ENCODE assay signal across 1 cellular context in the genomic region with DNA sequence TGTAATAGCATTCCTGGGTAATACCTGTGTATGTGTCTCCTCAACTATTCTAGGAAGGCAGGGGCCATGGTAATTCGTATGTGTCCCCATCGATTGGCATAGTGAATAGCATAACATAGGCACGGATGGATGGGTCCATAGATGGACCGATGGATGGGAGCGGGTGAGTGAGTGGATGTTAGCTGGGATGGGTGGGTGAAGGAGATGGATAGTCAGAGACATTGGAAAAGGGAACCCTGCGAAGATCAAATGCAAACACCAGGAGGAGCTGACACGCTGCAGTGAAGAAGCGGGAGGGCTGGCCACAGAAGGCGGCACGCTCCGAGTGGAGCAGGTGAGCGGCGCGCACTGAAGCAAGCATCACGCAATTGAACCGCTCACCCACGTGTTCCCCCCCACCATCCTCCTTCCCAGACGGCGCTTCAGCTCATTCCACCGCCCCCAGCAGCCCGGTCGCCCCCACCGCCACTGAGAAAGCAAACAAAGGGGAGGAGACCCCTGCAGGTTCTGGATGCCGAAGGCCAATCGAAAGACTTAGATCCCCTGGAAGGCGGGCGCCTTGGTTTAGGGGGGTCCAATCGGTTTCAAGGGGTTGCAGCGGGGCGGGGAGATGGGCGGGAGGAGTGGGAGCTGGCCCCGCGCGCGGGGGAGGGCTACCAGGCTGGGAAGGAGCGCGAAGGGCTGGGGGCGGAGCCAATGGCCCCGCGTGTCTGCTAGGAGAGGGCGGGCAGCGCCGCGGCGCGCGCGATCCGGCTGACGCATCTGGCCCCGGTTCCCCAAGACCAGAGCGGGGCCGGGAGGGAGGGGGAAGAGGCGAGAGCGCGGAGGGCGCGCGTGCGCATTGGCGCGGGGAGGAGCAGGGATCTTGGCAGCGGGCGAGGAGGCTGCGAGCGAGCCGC.
TF ChIP-seq lines count a peak whose summit lies in the region.

TSS of gene ARRB2 (plus strand) at position 839 of the 899 bp plus-strand sequence. CDS start 90 bp downstream, outside the sequence.

TF ChIP-seq in HepG2, 621 proteins besides CTCF, POLR2A, EP300 and RAD21 (continued from another document and continues in another):
- TF ChIP-seq ZNF883 (CRISPR knock-in tag; IDR thresholded peaks at IDR 0.05; ENCODE audit: not compliant biosample characterization): peak; percentile 27
- peak; percentile 68 for TF ChIP-seq TFDP2 (CRISPR knock-in tag; IDR thresholded peaks at IDR 0.05)
- no peak; the same call in 1 of the 2 replicates for TF ChIP-seq ZNF563 (CRISPR knock-in tag; IDR thresholded peaks at IDR 0.05)
- no peak for TF ChIP-seq PCBP2 (optimal IDR thresholded peaks at IDR 0.05; ENCODE audit: low read depth, low read length, poor library complexity, severe bottlenecking)
- TF ChIP-seq TIGD3 (CRISPR knock-in tag; IDR thresholded peaks at IDR 0.05; ENCODE audit: borderline replicate concordance): 0 out of 2 replicates have a peak, but pooled peaks have one; percentile 47
- peak; percentile 25; the same call in 1 of the 2 replicates for TF ChIP-seq ZNF331 (CRISPR knock-in tag; IDR thresholded peaks at IDR 0.05)
- peak; percentile 45; the same call in 1 of the 2 replicates for TF ChIP-seq ZNF543 (CRISPR knock-in tag; IDR thresholded peaks at IDR 0.05)
- peak; percentile 70; the same call in 1 of the 2 replicates for TF ChIP-seq GABPB1 (CRISPR knock-in tag; IDR thresholded peaks at IDR 0.05)
- no peak for TF ChIP-seq MAFG (CRISPR knock-in tag; IDR thresholded peaks at IDR 0.05)
- no peak for TF ChIP-seq RORA (CRISPR knock-in tag; IDR thresholded peaks at IDR 0.05)
- peak; percentile 43; the same call in 1 of the 2 replicates for TF ChIP-seq FOXA3 (CRISPR knock-in tag; IDR thresholded peaks at IDR 0.05)
- no peak for TF ChIP-seq ZNF672 (CRISPR knock-in tag; IDR thresholded peaks at IDR 0.05)
- TF ChIP-seq ZNF569 (CRISPR knock-in tag; IDR thresholded peaks at IDR 0.05; ENCODE audit: borderline replicate concordance): no peak
- no peak for TF ChIP-seq NFKBIZ (CRISPR knock-in tag; IDR thresholded peaks at IDR 0.05)
- TF ChIP-seq CEBPZ (IDR thresholded peaks at IDR 0.05; ENCODE audit: low read length): no peak
- TF ChIP-seq SMC3 (IDR thresholded peaks at IDR 0.05; ENCODE audit: low read length): peak; percentile 75
- TF ChIP-seq SRY (CRISPR knock-in tag; IDR thresholded peaks at IDR 0.05): no peak
- no peak for TF ChIP-seq ARID2 (CRISPR knock-in tag; IDR thresholded peaks at IDR 0.05; ENCODE audit: borderline replicate concordance)
- TF ChIP-seq ZNF891 (CRISPR knock-in tag; IDR thresholded peaks at IDR 0.05): no peak
- TF ChIP-seq EED (CRISPR knock-in tag; IDR thresholded peaks at IDR 0.05): no peak
- peak; percentile 70; the same call in 1 of the 2 replicates for TF ChIP-seq TBX2 (CRISPR knock-in tag; IDR thresholded peaks at IDR 0.05; ENCODE audit: borderline replicate concordance)
- TF ChIP-seq TBL1XR1 (IDR thresholded peaks at IDR 0.05; ENCODE audit: borderline replicate concordance, low read length, partially characterized antibody): no peak
- 0 out of 2 replicates have a peak, but pooled peaks have one; percentile 12 for TF ChIP-seq KDM2A (CRISPR knock-in tag; IDR thresholded peaks at IDR 0.05; ENCODE audit: borderline replicate concordance, low read depth)
- TF ChIP-seq PHF8 (CRISPR knock-in tag; IDR thresholded peaks at IDR 0.05): no peak
- TF ChIP-seq TRIM24 (CRISPR knock-in tag; IDR thresholded peaks at IDR 0.05): no peak
- TF ChIP-seq ZNF264 (CRISPR knock-in tag; IDR thresholded peaks at IDR 0.05): no peak
- TF ChIP-seq, protein P1, sequence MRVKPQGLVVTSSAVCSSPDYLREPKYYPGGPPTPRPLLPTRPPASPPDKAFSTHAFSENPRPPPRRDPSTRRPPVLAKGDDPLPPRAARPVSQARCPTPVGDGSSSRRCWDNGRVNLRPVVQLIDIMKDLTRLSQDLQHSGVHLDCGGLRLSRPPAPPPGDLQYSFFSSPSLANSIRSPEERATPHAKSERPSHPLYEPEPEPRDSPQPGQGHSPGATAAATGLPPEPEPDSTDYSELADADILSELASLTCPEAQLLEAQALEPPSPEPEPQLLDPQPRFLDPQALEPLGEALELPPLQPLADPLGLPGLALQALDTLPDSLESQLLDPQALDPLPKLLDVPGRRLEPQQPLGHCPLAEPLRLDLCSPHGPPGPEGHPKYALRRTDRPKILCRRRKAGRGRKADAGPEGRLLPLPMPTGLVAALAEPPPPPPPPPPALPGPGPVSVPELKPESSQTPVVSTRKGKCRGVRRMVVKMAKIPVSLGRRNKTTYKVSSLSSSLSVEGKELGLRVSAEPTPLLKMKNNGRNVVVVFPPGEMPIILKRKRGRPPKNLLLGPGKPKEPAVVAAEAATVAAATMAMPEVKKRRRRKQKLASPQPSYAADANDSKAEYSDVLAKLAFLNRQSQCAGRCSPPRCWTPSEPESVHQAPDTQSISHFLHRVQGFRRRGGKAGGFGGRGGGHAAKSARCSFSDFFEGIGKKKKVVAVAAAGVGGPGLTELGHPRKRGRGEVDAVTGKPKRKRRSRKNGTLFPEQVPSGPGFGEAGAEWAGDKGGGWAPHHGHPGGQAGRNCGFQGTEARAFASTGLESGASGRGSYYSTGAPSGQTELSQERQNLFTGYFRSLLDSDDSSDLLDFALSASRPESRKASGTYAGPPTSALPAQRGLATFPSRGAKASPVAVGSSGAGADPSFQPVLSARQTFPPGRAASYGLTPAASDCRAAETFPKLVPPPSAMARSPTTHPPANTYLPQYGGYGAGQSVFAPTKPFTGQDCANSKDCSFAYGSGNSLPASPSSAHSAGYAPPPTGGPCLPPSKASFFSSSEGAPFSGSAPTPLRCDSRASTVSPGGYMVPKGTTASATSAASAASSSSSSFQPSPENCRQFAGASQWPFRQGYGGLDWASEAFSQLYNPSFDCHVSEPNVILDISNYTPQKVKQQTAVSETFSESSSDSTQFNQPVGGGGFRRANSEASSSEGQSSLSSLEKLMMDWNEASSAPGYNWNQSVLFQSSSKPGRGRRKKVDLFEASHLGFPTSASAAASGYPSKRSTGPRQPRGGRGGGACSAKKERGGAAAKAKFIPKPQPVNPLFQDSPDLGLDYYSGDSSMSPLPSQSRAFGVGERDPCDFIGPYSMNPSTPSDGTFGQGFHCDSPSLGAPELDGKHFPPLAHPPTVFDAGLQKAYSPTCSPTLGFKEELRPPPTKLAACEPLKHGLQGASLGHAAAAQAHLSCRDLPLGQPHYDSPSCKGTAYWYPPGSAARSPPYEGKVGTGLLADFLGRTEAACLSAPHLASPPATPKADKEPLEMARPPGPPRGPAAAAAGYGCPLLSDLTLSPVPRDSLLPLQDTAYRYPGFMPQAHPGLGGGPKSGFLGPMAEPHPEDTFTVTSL (CRISPR knock-in tag; IDR thresholded peaks at IDR 0.05; ENCODE audit: borderline replicate concordance): no peak
- no peak for TF ChIP-seq MYPOP (CRISPR knock-in tag; IDR thresholded peaks at IDR 0.05)
- no peak for TF ChIP-seq CBX2 (IDR thresholded peaks at IDR 0.05; ENCODE audit: low read depth, low read length)
- TF ChIP-seq CBX2 (CRISPR knock-in tag; IDR thresholded peaks at IDR 0.05; ENCODE audit: low read depth): no peak
- no peak for TF ChIP-seq ZNF557 (CRISPR knock-in tag; IDR thresholded peaks at IDR 0.05)
- no peak for TF ChIP-seq ZNF10 (CRISPR knock-in tag; IDR thresholded peaks at IDR 0.05; ENCODE audit: borderline replicate concordance, low read depth)
- TF ChIP-seq HDAC1 (CRISPR knock-in tag; IDR thresholded peaks at IDR 0.05): peak; percentile 76; the same call in 1 of the 2 replicates
- TF ChIP-seq REPIN1 (CRISPR knock-in tag; IDR thresholded peaks at IDR 0.05; ENCODE audit: borderline replicate concordance, low read depth): peak; percentile 58
- TF ChIP-seq ATF7-NPFF (CRISPR knock-in tag; IDR thresholded peaks at IDR 0.05; ENCODE audit: low read depth): peak; percentile 59
- TF ChIP-seq ZNF350 (CRISPR knock-in tag; IDR thresholded peaks at IDR 0.05; ENCODE audit: borderline replicate concordance, low read depth): 0 out of 2 replicates have a peak, but pooled peaks have one; percentile 44
- 0 out of 2 replicates have a peak, but pooled peaks have one; percentile 19 for TF ChIP-seq KLF6 (CRISPR knock-in tag; IDR thresholded peaks at IDR 0.05)
- TF ChIP-seq RXRB (CRISPR knock-in tag; IDR thresholded peaks at IDR 0.05; ENCODE audit: borderline replicate concordance): no peak
- no peak for TF ChIP-seq TEAD2 (CRISPR knock-in tag; IDR thresholded peaks at IDR 0.05)
- TF ChIP-seq SPEN (CRISPR knock-in tag; IDR thresholded peaks at IDR 0.05; ENCODE audit: low read depth): peak; percentile 78; the same call in 1 of the 2 replicates
- TF ChIP-seq ZNF619 (CRISPR knock-in tag; IDR thresholded peaks at IDR 0.05): no peak
- TF ChIP-seq ZNF17 (CRISPR knock-in tag; IDR thresholded peaks at IDR 0.05): no peak
- peak; percentile 83; the same call in 1 of the 2 replicates for TF ChIP-seq ZNF501 (CRISPR knock-in tag; IDR thresholded peaks at IDR 0.05)
- no peak for TF ChIP-seq TAF15 (IDR thresholded peaks at IDR 0.05; ENCODE audit: low read depth, low read length, poor library complexity, severe bottlenecking)
- TF ChIP-seq, protein P2, sequence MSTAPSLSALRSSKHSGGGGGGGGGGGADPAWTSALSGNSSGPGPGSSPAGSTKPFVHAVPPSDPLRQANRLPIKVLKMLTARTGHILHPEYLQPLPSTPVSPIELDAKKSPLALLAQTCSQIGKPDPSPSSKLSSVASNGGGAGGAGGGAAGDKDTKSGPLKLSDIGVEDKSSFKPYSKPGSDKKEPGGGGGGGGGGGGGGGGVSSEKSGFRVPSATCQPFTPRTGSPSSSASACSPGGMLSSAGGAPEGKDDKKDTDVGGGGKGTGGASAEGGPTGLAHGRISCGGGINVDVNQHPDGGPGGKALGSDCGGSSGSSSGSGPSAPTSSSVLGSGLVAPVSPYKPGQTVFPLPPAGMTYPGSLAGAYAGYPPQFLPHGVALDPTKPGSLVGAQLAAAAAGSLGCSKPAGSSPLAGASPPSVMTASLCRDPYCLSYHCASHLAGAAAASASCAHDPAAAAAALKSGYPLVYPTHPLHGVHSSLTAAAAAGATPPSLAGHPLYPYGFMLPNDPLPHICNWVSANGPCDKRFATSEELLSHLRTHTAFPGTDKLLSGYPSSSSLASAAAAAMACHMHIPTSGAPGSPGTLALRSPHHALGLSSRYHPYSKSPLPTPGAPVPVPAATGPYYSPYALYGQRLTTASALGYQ (CRISPR knock-in tag; IDR thresholded peaks at IDR 0.05): no peak
- TF ChIP-seq ZNF740 (CRISPR knock-in tag; IDR thresholded peaks at IDR 0.05): peak; percentile 93
- no peak for TF ChIP-seq XBP1 (CRISPR knock-in tag; IDR thresholded peaks at IDR 0.05)
- no peak for TF ChIP-seq REXO4 (CRISPR knock-in tag; IDR thresholded peaks at IDR 0.05; ENCODE audit: borderline replicate concordance)
- TF ChIP-seq NR2F6 (IDR thresholded peaks at IDR 0.05): no peak
- TF ChIP-seq NR2F6 (CRISPR knock-in tag; IDR thresholded peaks at IDR 0.05): no peak
